1 cellular context compared by ENCODE assay signal in genomic region chr4:127211377-127212268, GRCh38.
TF ChIP-seq lines count a peak whose summit lies in the region.

No MANE protein-coding gene starts in this region.

TF ChIP-seq in HEK293T, 16 proteins besides CTCF, POLR2A, EP300 and RAD21 (continued from another document):
- TF ChIP-seq PKNOX1 (IDR thresholded peaks at IDR 0.05) (no peak), CTBP1 (IDR thresholded peaks at IDR 0.05; ENCODE audit: borderline replicate concordance) (no peak), L3MBTL2 (conservative IDR thresholded peaks at IDR 0.05) (no peak)
TF ChIP-seq in HEK293T: peak in this region for 0.
